Comparison of ENCODE assay signal across 18 cellular contexts in genomic region chr3:159668461-159668860, GRCh38.
A peak's percentile ranks its signal among the peaks of the same experiment; 100 is the strongest.
DNase-seq lines count a peak whose midpoint lies in the region; ATAC-seq and TF ChIP-seq lines count a peak whose summit lies in the region.
"Had no signal": no experiment of that assay in that cellular context is flagged by ENCODE, and none has a peak within 500 bp of the region (broad histone marks: within the 10 kb centered on the region; RNA-seq: fewer than 3 reads in every experiment).

No MANE protein-coding gene starts in this region.

- H3K4me1 Mint-ChIP-seq in Caco-2 (ENCODE audit: low read depth, unreplicated experiment): peaks cover 32% of the 10 kb centered on the region
- peaks cover 26% of the 10 kb centered on the region for H3K4me1 Mint-ChIP-seq in chondrocyte (ENCODE audit: low read depth)
- H3K4me1 Mint-ChIP-seq in osteocyte (ENCODE audit: unreplicated experiment): peaks cover 19% of the 10 kb centered on the region
- H3K4me1 Mint-ChIP-seq in GM23338: peaks cover 6% of the 10 kb centered on the region; the same call in 2 of the 3 replicates

- H3K9me3 ChIP-seq in Caco-2 (no peaks in the 10 kb centered on the region), hepatocyte (ENCODE audit: low read depth) (no peaks in the 10 kb centered on the region)
- H3K9me3 ChIP-seq: BLaER1 treated with 17β-estradiol and CSF1 and Interleukin-3, amounts not matched to agents 10 nM and 100 nM had no signal

- H3K27ac ChIP-seq in hepatocyte (peak overlapping the region; percentile 95), GM23338 (ENCODE audit: low read depth) (no peak overlapping the region)
- H3K27ac ChIP-seq: BLaER1 treated with 17β-estradiol and CSF1 and Interleukin-3, amounts not matched to agents 10 nM and 100 nM had no signal

- no peak overlapping the region for H2AFZ ChIP-seq in hepatocyte
- H2AFZ ChIP-seq in GM23338: no peak overlapping the region

- H3K4me3 ChIP-seq in Caco-2 (ENCODE audit: low read depth, low read length): no peak overlapping the region
- no peak overlapping the region for H3K4me3 ChIP-seq in hepatocyte
- no peak overlapping the region for H3K4me3 ChIP-seq in GM23338
- H3K4me3 ChIP-seq: BLaER1 treated with 17β-estradiol and CSF1 and Interleukin-3, amounts not matched to agents 10 nM and 100 nM; K562 had no signal

- H3K9me2 ChIP-seq in hepatocyte (replicated peaks; ENCODE audit: insufficient read depth): no peaks in the 10 kb centered on the region
- H3K9me2 ChIP-seq in GM23338 (ENCODE audit: insufficient read depth): no peaks in the 10 kb centered on the region; the same call in 1 of the 2 replicates

- H3K27ac Mint-ChIP-seq in Caco-2 (ENCODE audit: unreplicated experiment) (peak overlapping the region; percentile 90), chondrocyte (ENCODE audit: unreplicated experiment) (peak overlapping the region; percentile 73), osteocyte (ENCODE audit: unreplicated experiment) (peak overlapping the region; percentile 47), GM23338 (no peak overlapping the region)
- H3K27ac Mint-ChIP-seq: CD8-positive, alpha-beta T cell had no signal

- H3K27me3 Mint-ChIP-seq in Caco-2 (ENCODE audit: insufficient read depth, unreplicated experiment) (no peaks in the 10 kb centered on the region), chondrocyte (ENCODE audit: low read depth) (no peaks in the 10 kb centered on the region), osteocyte (ENCODE audit: unreplicated experiment) (no peaks in the 10 kb centered on the region), GM23338 (ENCODE audit: insufficient read depth, low read depth, poor library complexity) (no peaks in the 10 kb centered on the region)

- H4K20me1 ChIP-seq in hepatocyte (ENCODE audit: insufficient read depth, poor library complexity, severe bottlenecking) (no peaks in the 10 kb centered on the region), GM23338 (replicated peaks; ENCODE audit: insufficient read depth) (no peaks in the 10 kb centered on the region)
- H4K20me1 ChIP-seq: BLaER1 treated with 17β-estradiol and CSF1 and Interleukin-3, amounts not matched to agents 10 nM and 100 nM had no signal

- CTCF ChIA-PET in Caco-2 (lab: Charles Lee): no interaction called here

- H3K9me3 Mint-ChIP-seq in Caco-2 (ENCODE audit: unreplicated experiment) (no peaks in the 10 kb centered on the region), chondrocyte (ENCODE audit: low read depth) (no peaks in the 10 kb centered on the region), osteocyte (ENCODE audit: unreplicated experiment) (no peaks in the 10 kb centered on the region), GM23338 (no peaks in the 10 kb centered on the region)
- H3K9me3 Mint-ChIP-seq: CD8-positive, alpha-beta T cell had no signal

- peak overlapping the region; percentile 61 for H3K4me3 Mint-ChIP-seq in Caco-2 (ENCODE audit: unreplicated experiment)
- no peak overlapping the region for H3K4me3 Mint-ChIP-seq in chondrocyte (ENCODE audit: unreplicated experiment)
- H3K4me3 Mint-ChIP-seq in osteocyte (ENCODE audit: unreplicated experiment): no peak overlapping the region
- no peak overlapping the region for H3K4me3 Mint-ChIP-seq in GM23338
- H3K4me3 Mint-ChIP-seq: CD8-positive, alpha-beta T cell had no signal

- H3K36me3 Mint-ChIP-seq in Caco-2 (ENCODE audit: insufficient read depth, unreplicated experiment): no peaks in the 10 kb centered on the region
- no peaks in the 10 kb centered on the region for H3K36me3 Mint-ChIP-seq in chondrocyte (ENCODE audit: low read depth)
- no peaks in the 10 kb centered on the region for H3K36me3 Mint-ChIP-seq in osteocyte (ENCODE audit: unreplicated experiment)
- H3K36me3 Mint-ChIP-seq in GM23338 (ENCODE audit: low read depth): no peaks in the 10 kb centered on the region
- H3K36me3 Mint-ChIP-seq: CD8-positive, alpha-beta T cell had no signal

- H3K79me2 ChIP-seq in hepatocyte (no peaks in the 10 kb centered on the region), GM23338 (replicated peaks; ENCODE audit: insufficient read depth) (no peaks in the 10 kb centered on the region)

- no peaks in the 10 kb centered on the region for H3F3A ChIP-seq in GM23338 (replicated peaks; ENCODE audit: low read depth)

- H3K4me2 ChIP-seq in hepatocyte: peak overlapping the region; percentile 26
- no peak overlapping the region for H3K4me2 ChIP-seq in GM23338
- H3K4me2 ChIP-seq: BLaER1 treated with 17β-estradiol and CSF1 and Interleukin-3, amounts not matched to agents 10 nM and 100 nM had no signal

- DNase-seq in Caco-2 (no peak), chondrocyte (ENCODE audit: low spot score) (no peak), hepatocyte (ENCODE audit: low spot score) (no peak), osteocyte (ENCODE audit: extremely low spot score, unreplicated experiment) (no peak), NCI-H1694 treated with DMSO at 0.1 percent for 48 hours (lab: John Stamatoyannopoulos, UW) (no peak), pons (ENCODE audit: low spot score) (no peak), GM23338 (ENCODE audit: low spot score) (no peak)
- DNase-seq: CD8-positive, alpha-beta T cell; DMS79; NCI-H1105; NCI-H1694; NCI-H510A; NCI-H748 treated with DMSO at 0.1 percent for 48 hours; OCI-M1; SIG-M5 had no signal

- intact Hi-C loops in Caco-2 (cut with micrococcal nuclease; ENCODE audit: unreplicated experiment): loop anchor here (2.0 to 5.0 kb wide), 2 partner anchors 16 to 139 kb away; no protein-coding TSS in a partner anchor

- H3K4me1 ChIP-seq in Caco-2: peaks cover 54% of the 10 kb centered on the region
- H3K4me1 ChIP-seq in hepatocyte (ENCODE audit: insufficient read depth): peaks cover 50% of the 10 kb centered on the region
- H3K4me1 ChIP-seq in GM23338 (ENCODE audit: insufficient read depth): peaks cover 6% of the 10 kb centered on the region; the same call in 1 of the 2 replicates

- POLR2A ChIA-PET in Caco-2 (lab: Charles Lee): interaction anchor here (0.6 kb wide), 2 partner anchors 95 to 117 kb away, joined by 3 read pairs; no protein-coding TSS in a partner anchor

- WGBS in hepatocyte (ENCODE audit: low lambda C conversion rate, missing lambda C conversion rate): 95% methylated on average over 3 of the region's 3 CpGs

- no peak for ATAC-seq in GM18502 (IDR thresholded peaks at IDR 0.05; ENCODE audit: poor library complexity, unreplicated experiment)
- no peak for ATAC-seq in GM23338
- ATAC-seq: CD8-positive, alpha-beta T cell; K562 had no signal

- no peaks in the 10 kb centered on the region for H3K36me3 ChIP-seq in Caco-2 (ENCODE audit: control insufficient read depth, insufficient read depth, low read length)
- no peaks in the 10 kb centered on the region for H3K36me3 ChIP-seq in hepatocyte (replicated peaks; ENCODE audit: insufficient read depth, low read depth)
- no peaks in the 10 kb centered on the region for H3K36me3 ChIP-seq in GM23338 (ENCODE audit: insufficient read depth)
- H3K36me3 ChIP-seq: BLaER1 treated with 17β-estradiol and CSF1 and Interleukin-3, amounts not matched to agents 10 nM and 100 nM had no signal

- H3K27me3 ChIP-seq in Caco-2 (replicated peaks; ENCODE audit: control insufficient read depth, insufficient read depth, low read length) (no peaks in the 10 kb centered on the region), hepatocyte (no peaks in the 10 kb centered on the region), GM23338 (ENCODE audit: insufficient read depth) (no peaks in the 10 kb centered on the region)
- H3K27me3 ChIP-seq: BLaER1 treated with 17β-estradiol and CSF1 and Interleukin-3, amounts not matched to agents 10 nM and 100 nM had no signal

- TF ChIP-seq CTCF in Caco-2 (IDR thresholded peaks at IDR 0.05; ENCODE audit: insufficient read depth in 1 of 2, low read depth in 1 of 2, low read length in 1 of 2, severe bottlenecking in 1 of 2, unreplicated experiment in 1 of 2) (no peak), chondrocyte (IDR thresholded peaks at IDR 0.05) (no peak), hepatocyte (IDR thresholded peaks at IDR 0.05; ENCODE audit: poor library complexity) (no peak), osteocyte (IDR thresholded peaks at IDR 0.05) (no peak), GM23338 (conservative IDR thresholded peaks at IDR 0.05; ENCODE audit: low read depth in 2 of 2) (no peak)

- BruUV-seq in Caco-2 (replicated peaks; lab: Mats Ljungman, UMichigan): no TSS peak

TF ChIP-seq in GM23338, 12 proteins besides CTCF, POLR2A, EP300 and RAD21 (continues in another document):
- TF ChIP-seq ZNF114 (CRISPR knock-in tag; IDR thresholded peaks at IDR 0.05) (no peak), ETS1 (IDR thresholded peaks at IDR 0.05) (no peak), JUNB (IDR thresholded peaks at IDR 0.05; ENCODE audit: unreplicated experiment) (no peak), EZH2phosphoT487 (IDR thresholded peaks at IDR 0.05; ENCODE audit: unreplicated experiment) (no peak)
